ENCODE assay signal across 8 cellular contexts in the genomic region with DNA sequence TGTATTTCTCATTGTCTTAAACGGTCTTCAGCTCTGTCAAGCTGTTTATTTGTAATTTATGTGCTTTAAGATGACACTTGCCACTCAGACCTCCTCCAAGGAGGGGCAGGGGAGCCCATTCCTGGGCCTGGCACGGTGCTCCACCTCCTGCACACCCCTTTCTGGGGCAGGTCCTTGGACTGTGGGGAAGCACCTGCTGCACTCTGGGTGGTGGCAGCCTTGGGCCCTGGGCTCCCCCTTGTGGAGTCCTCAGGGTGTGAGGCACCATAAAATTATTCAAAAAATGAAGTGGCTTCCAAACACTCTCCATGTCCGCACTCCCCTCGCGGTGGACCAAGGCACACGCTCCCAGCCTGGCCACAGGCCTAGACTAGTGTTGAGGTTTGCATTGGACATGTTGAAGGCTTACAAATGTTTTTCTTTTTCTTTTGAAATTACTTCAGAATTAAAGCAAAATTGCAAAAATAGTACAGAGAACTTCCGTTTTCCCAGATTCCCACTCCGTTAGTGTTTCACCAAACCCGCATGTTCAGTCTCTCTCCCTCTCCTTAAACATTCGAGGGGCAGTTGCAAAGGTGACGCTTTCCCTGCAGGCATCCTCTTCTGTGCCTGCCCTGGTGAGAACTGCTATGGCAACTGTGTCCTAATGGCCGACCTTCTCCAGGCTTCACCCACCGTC. TPM values are rescaled to one million over a fixed set of nuclear protein-coding genes. Genes with fewer than 3 reads are reported as not detected.
DNase-seq lines count a peak whose midpoint lies in the region; ATAC-seq and TF ChIP-seq lines count a peak whose summit lies in the region.

No MANE protein-coding gene starts in this region.

- H3K27me3 Mint-ChIP-seq in CD8-positive, alpha-beta T cell (ENCODE audit: low read depth), result no peaks in the 10 kb centered on the region
- H3K27me3 Mint-ChIP-seq in IgD-negative memory B cell, result no peaks in the 10 kb centered on the region
- H3K27me3 Mint-ChIP-seq in glutamatergic neuron (ENCODE audit: unreplicated experiment), result no peaks in the 10 kb centered on the region

- H3K36me3 Mint-ChIP-seq in CD8-positive, alpha-beta T cell, result no peaks in the 10 kb centered on the region
- H3K36me3 Mint-ChIP-seq in IgD-negative memory B cell (peaks cover 3% of the 10 kb centered on the region), glutamatergic neuron (ENCODE audit: unreplicated experiment) (no peaks in the 10 kb centered on the region)

- no peaks in the 10 kb centered on the region for H3K9me3 ChIP-seq in CD8-positive, alpha-beta T cell (ENCODE audit: low read length)
- H3K9me3 ChIP-seq in SJSA1 (replicated peaks), result no peaks in the 10 kb centered on the region

- H3K4me3 ChIP-seq in CD8-positive, alpha-beta T cell (ENCODE audit: low read depth, low read length), result no peak overlapping the region
- H3K4me3 ChIP-seq in SJSA1, result no peak overlapping the region

- peaks cover 26% of the 10 kb centered on the region for H3K4me1 ChIP-seq in CD8-positive, alpha-beta T cell (ENCODE audit: insufficient read depth, low read length)
- H3K4me1 ChIP-seq in SJSA1 (replicated peaks), result no peaks in the 10 kb centered on the region

- no peaks in the 10 kb centered on the region for H3K27me3 ChIP-seq in CD8-positive, alpha-beta T cell (ENCODE audit: insufficient read depth, low read length)
- no peaks in the 10 kb centered on the region for H3K27me3 ChIP-seq in SJSA1 (replicated peaks)

- H3K4me3 Mint-ChIP-seq in CD8-positive, alpha-beta T cell, result no peak overlapping the region
- peak overlapping the region in 1 of 4 donors; percentile 74 for H3K4me3 Mint-ChIP-seq in IgD-negative memory B cell
- H3K4me3 Mint-ChIP-seq in glutamatergic neuron (ENCODE audit: unreplicated experiment), result peak overlapping the region; percentile 40

- peak; percentile 49 to 83 (median 74) for DNase-seq in CD8-positive, alpha-beta T cell
- DNase-seq in SJSA1 (ENCODE audit: low read depth in 1 of 2, low spot score in 2 of 2) (peak; percentile 66 to 84), glutamatergic neuron (peak; percentile 73), retina (peak; percentile 52), NCI-H1048 (lab: John Stamatoyannopoulos, UW) (no peak)
- peak; percentile 90 for DNase-seq in activated effector memory CD4-positive, alpha-beta T cell treated with anti-CD3 and anti-CD28 coated beads, Interleukin-2, amount 50 U/mL, for 16 hours

- no peak overlapping the region for H3K27ac ChIP-seq in CD8-positive, alpha-beta T cell (ENCODE audit: low read depth, low read length)
- no peak overlapping the region for H3K27ac ChIP-seq in SJSA1

- no peaks in the 10 kb centered on the region for H3K36me3 ChIP-seq in CD8-positive, alpha-beta T cell (ENCODE audit: insufficient read depth, low read length)
- H3K36me3 ChIP-seq in SJSA1, result peaks cover 12% of the 10 kb centered on the region

- CTCF ChIA-PET in CD8-positive, alpha-beta T cell (lab: Charles Lee), result interaction anchor here (0.8 to 2.5 kb wide), 9 partner anchors 9 to 201 kb away, joined by 3 to 8 read pairs (median 4); a partner anchor contains a TSS

- intact Hi-C loops in CD8-positive, alpha-beta T cell (cut with DNase I, micrococcal nuclease), result loop anchor here (1.0 to 10.0 kb wide), 7 partner anchors 35 to 522 kb away; a partner anchor contains a TSS

- ATAC-seq in CD8-positive, alpha-beta T cell, result peak; percentile 98
- peak; percentile 70 for ATAC-seq in GM19463 (IDR thresholded peaks at IDR 0.05; ENCODE audit: unreplicated experiment)

- H3K9me3 Mint-ChIP-seq in CD8-positive, alpha-beta T cell, result no peaks in the 10 kb centered on the region
- H3K9me3 Mint-ChIP-seq in IgD-negative memory B cell (no peaks in the 10 kb centered on the region), glutamatergic neuron (ENCODE audit: unreplicated experiment) (no peaks in the 10 kb centered on the region)

- POLR2A ChIA-PET in CD8-positive, alpha-beta T cell (lab: Charles Lee), result no interaction called here

- no peak overlapping the region for H3K27ac Mint-ChIP-seq in CD8-positive, alpha-beta T cell
- H3K27ac Mint-ChIP-seq in IgD-negative memory B cell (peak overlapping the region; percentile 10 to 61 (median 39)), glutamatergic neuron (ENCODE audit: unreplicated experiment) (peak overlapping the region; percentile 28)

- peak; percentile 77 for TF ChIP-seq CTCF in CD8-positive, alpha-beta T cell (IDR thresholded peaks at IDR 0.05)
- TF ChIP-seq CTCF in glutamatergic neuron (IDR thresholded peaks at IDR 0.05; ENCODE audit: partially characterized antibody, unreplicated experiment), result peak; percentile 47

- H3K4me1 Mint-ChIP-seq in CD8-positive, alpha-beta T cell (ENCODE audit: low read depth), result peaks cover 53% of the 10 kb centered on the region
- H3K4me1 Mint-ChIP-seq in IgD-negative memory B cell (peaks cover 12 to 26% (median 14%) of the 10 kb centered on the region in 3 donors), glutamatergic neuron (ENCODE audit: low read depth, unreplicated experiment) (peaks cover 44% of the 10 kb centered on the region)

RNA-seq across cellular contexts. Expression of a gene that starts 32.4 kb away (rescaled TPM):
- total RNA-seq in CD8-positive, alpha-beta T cell, result 10 to 100 TPM; 36.1 to 37.7 TPM
- polyA plus RNA-seq in IgD-negative memory B cell, result 5.8 TPM
- 39.3 and 54.9 TPM in 2 replicates for total RNA-seq in SJSA1 (2014; rRNA removed; shearing (Covaris generic))
- 95.7 TPM for total RNA-seq in glutamatergic neuron (ENCODE audit: unreplicated experiment)
